ENCODE assay signal across 34 cellular contexts in the genomic region with DNA sequence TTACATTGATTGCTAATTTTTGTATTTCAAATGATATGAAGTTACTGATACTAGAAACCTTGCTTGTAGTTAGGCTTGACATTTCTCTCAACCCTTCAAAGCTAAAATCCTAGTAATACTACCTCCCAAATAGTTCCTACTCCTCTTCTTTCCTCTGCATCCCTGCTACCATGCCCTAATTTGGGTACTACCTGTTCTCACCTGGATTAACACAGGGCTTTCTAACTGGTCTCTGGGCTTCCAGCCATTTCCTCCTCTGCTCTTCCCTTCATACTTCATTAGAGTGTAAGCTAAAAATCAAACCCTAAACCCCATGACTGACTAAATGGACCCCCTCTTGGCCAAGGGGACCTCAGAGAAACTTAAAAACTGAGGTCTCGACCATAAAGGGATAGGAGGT.
"Had no signal": no experiment of that assay in that cellular context is flagged by ENCODE, and none has a peak within 500 bp of the region (broad histone marks: within the 10 kb centered on the region; RNA-seq: fewer than 3 reads in every experiment).

No MANE protein-coding gene starts in this region.

- H3K27ac ChIP-seq: ascending aorta, breast epithelium, cardiac muscle cell, colonic mucosa, epithelial cell of prostate, esophagus squamous epithelium, gastroesophageal sphincter, WERI-Rb-1 had no signal

- H3K36me3 ChIP-seq: breast epithelium, colonic mucosa had no signal

- H3K9me3 Mint-ChIP-seq: activated CD4-positive, alpha-beta memory T cell treated with anti-CD3 and anti-CD28 coated beads for 36 hours; activated CD4-positive, alpha-beta T cell treated with anti-CD3 and anti-CD28 coated beads, Interleukin-2, amount 10 ng/mL, durations not matched to agents 24 days and 14 days; activated naive CD4-positive, alpha-beta T cell treated with anti-CD3 and anti-CD28 coated beads for 36 hours; activated naive CD4-positive, alpha-beta T cell treated with anti-CD3 and anti-CD28 coated beads, Interleukin-2, amount 50 U/mL, for 24 hours; activated naive CD8-positive, alpha-beta T cell treated with anti-CD3 and anti-CD28 coated beads for 36 hours; activated naive CD8-positive, alpha-beta T cell treated with anti-CD3 and anti-CD28 coated beads, Interleukin-2, amount 50 U/mL, for 24 hours; activated T-helper 1 cell treated with anti-CD3 and anti-CD28 coated beads, Interleukin-12 subunit alpha, Interleukin-12 subunit beta, Interleukin-2, Interleukin-4 antibody, amounts not matched to agents 30 ng/mL and 10 ng/mL and 1 ng/mL, durations not matched to agents 14 hours and 24 hours and 36 hours; activated T-helper 2 cell treated with anti-CD3 and anti-CD28 coated beads, Interferon-gamma antibody, Interleukin-2, Interleukin-4, amounts not matched to agents 10 μg/mL and 5 μg/mL and 100 μg/mL, durations not matched to agents 14 hours and 24 hours and 36 hours; brain; T-helper 2 cell treated with Interferon-gamma antibody and Interleukin-4, amounts not matched to agents 5 μg/mL and 100 μg/mL, for 36 hours had no signal

- H3K4me3 Mint-ChIP-seq: activated CD4-positive, alpha-beta memory T cell treated with anti-CD3 and anti-CD28 coated beads for 36 hours; activated CD4-positive, alpha-beta T cell treated with anti-CD3 and anti-CD28 coated beads for 36 hours; activated CD4-positive, alpha-beta T cell treated with anti-CD3 and anti-CD28 coated beads, Interleukin-2, amount 10 ng/mL, durations not matched to agents 24 days and 14 days; activated CD8-positive, alpha-beta memory T cell treated with anti-CD3 and anti-CD28 coated beads, Interleukin-2, amount 10 ng/mL, durations not matched to agents 7 days and 5 days; activated CD8-positive, alpha-beta T cell treated with anti-CD3 and anti-CD28 coated beads, Interleukin-2, amount 10 ng/mL, durations not matched to agents 7 days and 5 days; activated naive CD4-positive, alpha-beta T cell treated with anti-CD3 and anti-CD28 coated beads for 36 hours; activated naive CD4-positive, alpha-beta T cell treated with anti-CD3 and anti-CD28 coated beads, Interleukin-2, amount 50 U/mL, for 24 hours; activated naive CD8-positive, alpha-beta T cell treated with anti-CD3 and anti-CD28 coated beads for 36 hours; activated naive CD8-positive, alpha-beta T cell treated with anti-CD3 and anti-CD28 coated beads, Interleukin-2, amount 50 U/mL, for 24 hours; activated T-helper 1 cell treated with anti-CD3 and anti-CD28 coated beads, Interleukin-12 subunit alpha, Interleukin-12 subunit beta, Interleukin-2, Interleukin-4 antibody, amounts not matched to agents 30 ng/mL and 10 ng/mL and 1 ng/mL, durations not matched to agents 14 hours and 24 hours and 36 hours; brain; T-helper 17 cell; T-helper 2 cell treated with Interferon-gamma antibody and Interleukin-4, amounts not matched to agents 5 μg/mL and 100 μg/mL, for 36 hours had no signal

- H3K4me1 Mint-ChIP-seq: activated CD4-positive, alpha-beta T cell treated with anti-CD3 and anti-CD28 coated beads for 36 hours; activated CD8-positive, alpha-beta memory T cell treated with anti-CD3 and anti-CD28 coated beads, Interleukin-2, amount 10 ng/mL, durations not matched to agents 7 days and 5 days had no signal

- H3K4me1 ChIP-seq: ascending aorta, breast epithelium, colonic mucosa, esophagus squamous epithelium, gastroesophageal sphincter had no signal

- H3K9me3 ChIP-seq: ascending aorta, breast epithelium, colonic mucosa, esophagus squamous epithelium, gastroesophageal sphincter had no signal

- H3K27ac Mint-ChIP-seq: activated CD4-positive, alpha-beta memory T cell treated with anti-CD3 and anti-CD28 coated beads for 36 hours; activated CD4-positive, alpha-beta T cell treated with anti-CD3 and anti-CD28 coated beads for 36 hours; activated CD4-positive, alpha-beta T cell treated with anti-CD3 and anti-CD28 coated beads, Interleukin-2, amount 10 ng/mL, durations not matched to agents 24 days and 14 days; activated CD8-positive, alpha-beta memory T cell treated with anti-CD3 and anti-CD28 coated beads, Interleukin-2, amount 10 ng/mL, durations not matched to agents 7 days and 5 days; activated CD8-positive, alpha-beta T cell treated with anti-CD3 and anti-CD28 coated beads, Interleukin-2, amount 10 ng/mL, durations not matched to agents 7 days and 5 days; activated naive CD4-positive, alpha-beta T cell treated with anti-CD3 and anti-CD28 coated beads for 36 hours; activated naive CD4-positive, alpha-beta T cell treated with anti-CD3 and anti-CD28 coated beads, Interleukin-2, amount 50 U/mL, for 24 hours; activated naive CD8-positive, alpha-beta T cell treated with anti-CD3 and anti-CD28 coated beads for 36 hours; activated naive CD8-positive, alpha-beta T cell treated with anti-CD3 and anti-CD28 coated beads, Interleukin-2, amount 50 U/mL, for 24 hours; activated T-helper 1 cell treated with anti-CD3 and anti-CD28 coated beads, Interleukin-12 subunit alpha, Interleukin-12 subunit beta, Interleukin-2, Interleukin-4 antibody, amounts not matched to agents 30 ng/mL and 10 ng/mL and 1 ng/mL, durations not matched to agents 14 hours and 24 hours and 36 hours; activated T-helper 2 cell treated with anti-CD3 and anti-CD28 coated beads, Interferon-gamma antibody, Interleukin-2, Interleukin-4, amounts not matched to agents 10 μg/mL and 5 μg/mL and 100 μg/mL, durations not matched to agents 14 hours and 24 hours and 36 hours; brain; T-helper 17 cell; T-helper 2 cell treated with Interferon-gamma antibody and Interleukin-4, amounts not matched to agents 5 μg/mL and 100 μg/mL, for 36 hours had no signal

- H3K27me3 Mint-ChIP-seq: activated CD4-positive, alpha-beta memory T cell treated with anti-CD3 and anti-CD28 coated beads for 36 hours; activated CD4-positive, alpha-beta T cell treated with anti-CD3 and anti-CD28 coated beads for 36 hours; activated CD4-positive, alpha-beta T cell treated with anti-CD3 and anti-CD28 coated beads, Interleukin-2, amount 10 ng/mL, durations not matched to agents 24 days and 14 days; activated CD8-positive, alpha-beta memory T cell treated with anti-CD3 and anti-CD28 coated beads, Interleukin-2, amount 10 ng/mL, durations not matched to agents 7 days and 5 days; activated naive CD4-positive, alpha-beta T cell treated with anti-CD3 and anti-CD28 coated beads, Interleukin-2, amount 50 U/mL, for 24 hours; activated naive CD8-positive, alpha-beta T cell treated with anti-CD3 and anti-CD28 coated beads for 36 hours; activated naive CD8-positive, alpha-beta T cell treated with anti-CD3 and anti-CD28 coated beads, Interleukin-2, amount 50 U/mL, for 24 hours; brain; T-helper 17 cell had no signal

- H3K27me3 ChIP-seq: ascending aorta, breast epithelium, cardiac muscle cell, colonic mucosa, esophagus squamous epithelium, gastroesophageal sphincter had no signal

- DNase-seq: activated CD4-positive, alpha-beta memory T cell treated with anti-CD3 and anti-CD28 coated beads for 36 hours; activated CD4-positive, alpha-beta T cell treated with anti-CD3 and anti-CD28 coated beads for 36 hours; activated CD4-positive, alpha-beta T cell treated with anti-CD3 and anti-CD28 coated beads, Interleukin-2, amount 10 ng/mL, durations not matched to agents 24 days and 14 days; activated CD4-positive, CD25-positive, alpha-beta regulatory T cell; activated CD4-positive, CD25-positive, alpha-beta regulatory T cell treated with anti-CD3 and anti-CD28 coated beads, Interleukin-2, amount 50 U/mL, for 72 hours; activated CD8-positive, alpha-beta memory T cell treated with anti-CD3 and anti-CD28 coated beads, Interleukin-2, amount 10 ng/mL, durations not matched to agents 7 days and 5 days; activated CD8-positive, alpha-beta memory T cell treated with anti-CD3 and anti-CD28 coated beads, Interleukin-2, amount 50 U/mL, for 4 hours; activated CD8-positive, alpha-beta T cell treated with anti-CD3 and anti-CD28 coated beads, Interleukin-2, amount 10 ng/mL, durations not matched to agents 7 days and 5 days; activated effector memory CD4-positive, alpha-beta T cell treated with anti-CD3 and anti-CD28 coated beads, Interleukin-2, amount 50 U/mL, for 16 hours; activated naive CD4-positive, alpha-beta T cell treated with anti-CD3 and anti-CD28 coated beads for 36 hours; activated naive CD8-positive, alpha-beta T cell treated with anti-CD3 and anti-CD28 coated beads for 36 hours; activated naive CD8-positive, alpha-beta T cell treated with anti-CD3 and anti-CD28 coated beads, Interleukin-2, amount 50 U/mL, for 24 hours; activated T-cell treated with anti-CD3 and anti-CD28 coated beads, Interleukin-2, amount 50 U/mL, for 1 hour; activated T-cell treated with anti-CD3 and anti-CD28 coated beads, Interleukin-2, amount 50 U/mL, for 48 hours; central memory CD4-positive, alpha-beta T cell; cerebellar nuclear complex; colonic mucosa; effector CD8-positive, alpha-beta T cell; esophagus squamous epithelium; foreskin melanocyte; T-helper 1 cell; T-helper 17 cell; T1000; WERI-Rb-1 had no signal

- H3K4me3 ChIP-seq: ascending aorta, breast epithelium, cardiac muscle cell, colonic mucosa, esophagus squamous epithelium, gastroesophageal sphincter had no signal

- ATAC-seq: activated CD4-positive, alpha-beta T cell treated with anti-CD3 and anti-CD28 coated beads for 36 hours; activated CD8-positive, alpha-beta memory T cell treated with anti-CD3 and anti-CD28 coated beads, Interleukin-2, amount 10 ng/mL, durations not matched to agents 7 days and 5 days; activated CD8-positive, alpha-beta T cell treated with anti-CD3 and anti-CD28 coated beads, Interleukin-2, amount 10 ng/mL, durations not matched to agents 7 days and 5 days; activated naive CD8-positive, alpha-beta T cell treated with anti-CD3 and anti-CD28 coated beads, Interleukin-2, amount 50 U/mL, for 24 hours; gastroesophageal sphincter; T-helper 17 cell had no signal
